ENCODE assay signal across 16 cellular contexts in the genomic region with DNA sequence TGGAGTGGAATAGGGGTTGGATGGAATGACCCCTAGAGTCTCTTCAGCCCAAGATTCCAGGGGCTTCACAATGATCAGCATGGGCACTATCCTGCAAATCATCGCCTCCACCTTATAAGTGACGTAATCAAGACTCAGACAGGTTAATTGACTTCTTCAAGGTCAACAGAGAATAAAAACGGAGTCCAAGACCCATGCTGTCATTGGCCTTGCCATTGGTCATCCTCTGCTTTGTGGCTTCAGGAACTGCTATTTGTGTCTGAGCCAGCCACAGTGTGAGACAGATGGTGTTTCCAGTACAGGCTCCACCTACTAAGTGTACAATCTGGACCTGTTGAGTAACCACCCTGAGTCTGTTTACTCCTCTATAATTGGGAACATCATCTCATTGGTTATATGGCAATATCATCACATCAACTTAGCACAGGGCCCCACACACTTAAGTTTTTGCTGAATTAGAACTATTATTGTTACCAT.
DNase-seq lines count a peak whose midpoint lies in the region; ATAC-seq and TF ChIP-seq lines count a peak whose summit lies in the region.
"Had no signal": no experiment of that assay in that cellular context is flagged by ENCODE, and none has a peak within 500 bp of the region (broad histone marks: within the 10 kb centered on the region; RNA-seq: fewer than 3 reads in every experiment).

No MANE protein-coding gene starts in this region.

- no peak overlapping the region for H2AFZ ChIP-seq in neural progenitor cell (replicated peaks)

- peaks cover 5% of the 10 kb centered on the region for H3K27me3 Mint-ChIP-seq in neural progenitor cell (ENCODE audit: insufficient read depth, low read depth)

- no peak overlapping the region for H3K4me3 ChIP-seq in neural progenitor cell
- H3K4me3 ChIP-seq: ascending aorta, uterus had no signal

- H3K9ac ChIP-seq in neural progenitor cell: no peak overlapping the region

- H3F3A ChIP-seq in neural progenitor cell (ENCODE audit: low read depth): no peaks in the 10 kb centered on the region

- H3K4me1 ChIP-seq in neural progenitor cell: peaks cover 12% of the 10 kb centered on the region
- H3K4me1 ChIP-seq: ascending aorta, uterus had no signal

- H3K27ac ChIP-seq in neural progenitor cell: no peak overlapping the region
- H3K27ac ChIP-seq: ascending aorta, uterus had no signal

- H3K36me3 Mint-ChIP-seq in neural progenitor cell: no peaks in the 10 kb centered on the region
- H3K36me3 Mint-ChIP-seq: stimulated activated memory B cell treated with anti-CD40 and anti-IgM and Interleukin-4, amounts not matched to agents 10 μg/mL and 1 μg/mL and 100 μg/mL, for 72 hours had no signal

- peak; percentile 36 for DNase-seq in HCEC 1CT
- peak; percentile 69 for DNase-seq in NCI-H82 (lab: John Stamatoyannopoulos, UW)
- DNase-seq in fibroblast of gingiva (ENCODE audit: low read depth): peak; percentile 72
- no peak for DNase-seq in sciatic nerve (ENCODE audit: low spot score)
- no peak for DNase-seq in neural progenitor cell (ENCODE audit: low spot score)
- DNase-seq: activated CD4-positive, alpha-beta T cell treated with anti-CD3 and anti-CD28 coated beads, Interleukin-2, amount 50 U/mL, for 1 hour; endodermal cell; head of caudate nucleus; NCI-H146; retina; stimulated activated CD4-positive, alpha-beta T cell treated with anti-CD3 and anti-CD28 coated beads, Interleukin-4, amount 100 ng/mL, for 4 hours had no signal

- intact Hi-C loops in sciatic nerve (cut with DNase I): no loop called here

- no peaks in the 10 kb centered on the region for H3K9me3 Mint-ChIP-seq in neural progenitor cell
- H3K9me3 Mint-ChIP-seq: endodermal cell; stimulated activated memory B cell treated with anti-CD40 and anti-IgM and Interleukin-4, amounts not matched to agents 10 μg/mL and 1 μg/mL and 100 μg/mL, for 72 hours had no signal

- H3K36me3 ChIP-seq in neural progenitor cell: no peaks in the 10 kb centered on the region
- H3K36me3 ChIP-seq: ascending aorta, uterus had no signal

- no peak overlapping the region for H3K4me3 Mint-ChIP-seq in neural progenitor cell
- H3K4me3 Mint-ChIP-seq: endodermal cell; stimulated activated memory B cell treated with anti-CD40 and anti-IgM and Interleukin-4, amounts not matched to agents 10 μg/mL and 1 μg/mL and 100 μg/mL, for 72 hours had no signal

- no peaks in the 10 kb centered on the region for H3K9me3 ChIP-seq in neural progenitor cell (ENCODE audit: low read depth)
- H3K9me3 ChIP-seq: ascending aorta, uterus had no signal

- ATAC-seq in sciatic nerve (peak; percentile 93), GM19351 (IDR thresholded peaks at IDR 0.05; ENCODE audit: unreplicated experiment) (no peak), HG03571 (IDR thresholded peaks at IDR 0.05; ENCODE audit: unreplicated experiment) (no peak)
- ATAC-seq: stimulated activated memory B cell treated with anti-CD40 and anti-IgM and Interleukin-4, amounts not matched to agents 10 μg/mL and 1 μg/mL and 100 μg/mL, for 72 hours had no signal

- peaks cover 49% of the 10 kb centered on the region for H3K4me1 Mint-ChIP-seq in neural progenitor cell
- H3K4me1 Mint-ChIP-seq: stimulated activated memory B cell treated with anti-CD40 and anti-IgM and Interleukin-4, amounts not matched to agents 10 μg/mL and 1 μg/mL and 100 μg/mL, for 72 hours had no signal

- H3K27ac Mint-ChIP-seq in neural progenitor cell: no peak overlapping the region
- H3K27ac Mint-ChIP-seq: endodermal cell; stimulated activated memory B cell treated with anti-CD40 and anti-IgM and Interleukin-4, amounts not matched to agents 10 μg/mL and 1 μg/mL and 100 μg/mL, for 72 hours had no signal

- no peaks in the 10 kb centered on the region for H4K20me1 ChIP-seq in neural progenitor cell (ENCODE audit: low read depth)

- no peak overlapping the region for H3K4me2 ChIP-seq in neural progenitor cell

- no peak for TF ChIP-seq CTCF in neural progenitor cell (IDR thresholded peaks at IDR 0.05)

- H3K79me2 ChIP-seq in neural progenitor cell (ENCODE audit: low read depth): no peaks in the 10 kb centered on the region

- no peaks in the 10 kb centered on the region for H3K27me3 ChIP-seq in neural progenitor cell
- H3K27me3 ChIP-seq: ascending aorta, uterus had no signal

Comparison
In these comparisons a context has a peak if more than half of its experiments do, and no peak if none do; other contexts are left out.
1. DNase-seq: peak in HCEC 1CT (single experiment), NCI-H82 (single experiment) and fibroblast of gingiva (single experiment); none in sciatic nerve (single experiment) and neural progenitor cell (single experiment).